In genomic region chr7:155645652-155646051, GRCh38 we compare ENCODE assay signal across 8 cellular contexts. TPM values are rescaled to one million over a fixed set of nuclear protein-coding genes. Genes with fewer than 3 reads are reported as not detected.
A peak's percentile ranks its signal among the peaks of the same experiment; 100 is the strongest.
DNase-seq lines count a peak whose midpoint lies in the region; ATAC-seq and TF ChIP-seq lines count a peak whose summit lies in the region.

No MANE protein-coding gene starts in this region.

- ATAC-seq in Panc1 = no peak
- no peak for ATAC-seq in psoas muscle
- no peak for ATAC-seq in HG03108 (IDR thresholded peaks at IDR 0.05; ENCODE audit: unreplicated experiment)
- no peak for ATAC-seq in GM18502 (IDR thresholded peaks at IDR 0.05; ENCODE audit: poor library complexity, unreplicated experiment)

- in situ Hi-C loops in Panc1 (cut with HindIII; ENCODE audit: low pct_unique_long_range_greater_than_20kb, low sequenced_read_pairs) = no loop called here

- CTCF ChIA-PET in Panc1 (lab: Charles Lee) = no interaction called here

- peaks cover 11% of the 10 kb centered on the region; the same call in 1 of the 2 replicates for H4K20me1 ChIP-seq in DOHH2 (ENCODE audit: control insufficient read depth, insufficient read depth, low read depth, low read length)

- peaks cover 84% of the 10 kb centered on the region for H3K79me2 ChIP-seq in DOHH2 (ENCODE audit: control insufficient read depth, low read length)

- peaks cover 22% of the 10 kb centered on the region for H3K9me3 ChIP-seq in DOHH2 (ENCODE audit: control insufficient read depth, insufficient read depth, low read length)
- peaks cover 24% of the 10 kb centered on the region for H3K9me3 ChIP-seq in Panc1 (ENCODE audit: control insufficient read depth, insufficient read depth, low read depth, low read length)
- peaks cover 0 to 22% (median 5%) of the 10 kb centered on the region in 3 donors for H3K9me3 ChIP-seq in esophagus squamous epithelium
- H3K9me3 ChIP-seq in psoas muscle = peaks cover 15% of the 10 kb centered on the region

- H3K4me3 ChIP-seq in DOHH2 (ENCODE audit: low read length) (peak overlapping the region; percentile 89), Panc1 (ENCODE audit: low read depth in 2 of 2, low read length in 2 of 2) (peak overlapping the region; percentile 87 to 99), esophagus squamous epithelium (peak overlapping the region; percentile 72 to 97 (median 89)), psoas muscle (peak overlapping the region; percentile 99)

- TF ChIP-seq CTCF in DOHH2 (IDR thresholded peaks at IDR 0.05; ENCODE audit: low read depth, low read length, poor library complexity, severe bottlenecking) (no peak), Panc1 (IDR thresholded peaks at IDR 0.05) (no peak), esophagus squamous epithelium (IDR thresholded peaks at IDR 0.05) (no peak), psoas muscle (IDR thresholded peaks at IDR 0.05) (no peak), GM20000 (IDR thresholded peaks at IDR 0.05; ENCODE audit: extremely low read depth, missing control alignments) (no peak)

- BruUV-seq in Panc1 (replicated peaks; lab: Mats Ljungman, UMichigan) = no TSS peak

- WGBS in esophagus squamous epithelium, 2 donors = 12 to 15% methylated on average over 7 of the region's 7 CpGs
- WGBS in psoas muscle, 3 donors = 17 to 26% (median 19%) methylated on average over 7 of the region's 7 CpGs

- intact Hi-C loops in Panc1 (cut with micrococcal nuclease; ENCODE audit: unreplicated experiment) (no loop called here), esophagus squamous epithelium (cut with DNase I) (no loop called here), psoas muscle (cut with DNase I) (loop anchor here in 1 of 2 donors (10.0 kb wide), 1 partner anchor 89 kb away; no protein-coding TSS in a partner anchor)

- no peaks in the 10 kb centered on the region for H3F3A ChIP-seq in DOHH2 (ENCODE audit: control insufficient read depth, insufficient read depth)

- peak overlapping the region; percentile 61 for H3K4me2 ChIP-seq in DOHH2 (ENCODE audit: low read length)

- H3K4me1 ChIP-seq in DOHH2 (ENCODE audit: control insufficient read depth, low read length) (peaks cover 46% of the 10 kb centered on the region), Panc1 (ENCODE audit: control insufficient read depth, insufficient read depth, low read length) (peaks cover 11% of the 10 kb centered on the region; the same call in 1 of the 2 replicates), esophagus squamous epithelium (peaks cover 11 to 37% (median 19%) of the 10 kb centered on the region in 3 donors), psoas muscle (peaks cover 22% of the 10 kb centered on the region)

- H3K9me2 ChIP-seq in DOHH2 (replicated peaks; ENCODE audit: control insufficient read depth, low read length) = no peaks in the 10 kb centered on the region

- H3K27me3 ChIP-seq in DOHH2 (ENCODE audit: control insufficient read depth, low read length) (no peaks in the 10 kb centered on the region), Panc1 (ENCODE audit: control insufficient read depth, insufficient read depth, low read length) (no peaks in the 10 kb centered on the region), esophagus squamous epithelium (no peaks in the 10 kb centered on the region), psoas muscle (ENCODE audit: insufficient read depth in 3 of 3, low read length in 2 of 3) (no peaks in the 10 kb centered on the region)

- H3K36me3 ChIP-seq in DOHH2 (ENCODE audit: control insufficient read depth, low read length) = peaks cover 86% of the 10 kb centered on the region
- peaks cover 3% of the 10 kb centered on the region for H3K36me3 ChIP-seq in Panc1 (ENCODE audit: control insufficient read depth, insufficient read depth, low read length)
- peaks cover 0 to 39% (median 9%) of the 10 kb centered on the region in 3 donors for H3K36me3 ChIP-seq in esophagus squamous epithelium
- H3K36me3 ChIP-seq in psoas muscle (ENCODE audit: insufficient read depth in 1 of 2, low read depth in 1 of 2) = peaks cover 8 to 35% of the 10 kb centered on the region in 2 donors

- DNase-seq in Panc1 (ENCODE audit: low read depth, low spot score) = no peak
- no peak for DNase-seq in esophagus squamous epithelium (lab: John Stamatoyannopoulos, UW)
- DNase-seq in psoas muscle = no peak
- no peak for DNase-seq in cerebellum (ENCODE audit: low spot score)
- no peak for DNase-seq in GM20000 (ENCODE audit: low spot score)

- POLR2A ChIA-PET in Panc1 (lab: Charles Lee) = no interaction called here

- TF ChIP-seq POLR2A in esophagus squamous epithelium (IDR thresholded peaks at IDR 0.05) = no peak

- peak overlapping the region; percentile 86; the same call in 1 of the 2 replicates for H3K27ac ChIP-seq in DOHH2 (ENCODE audit: low read depth, low read length)
- H3K27ac ChIP-seq in Panc1 (ENCODE audit: low read length) = peak overlapping the region; percentile 96
- peak overlapping the region in 2 of 4 donors; percentile 89 to 98 for H3K27ac ChIP-seq in esophagus squamous epithelium
- H3K27ac ChIP-seq in psoas muscle = peak overlapping the region; percentile 98

RNA-seq across cellular contexts. Expression of gene RBM33, which starts 1.2 kb away (rescaled TPM):
- 61.1 TPM for total RNA-seq in Panc1 (2021; ENCODE audit: unreplicated experiment)
- polyA plus RNA-seq in Panc1 (2012; ENCODE audit: insufficient read length) = 46.3 TPM
- 10 to 100 TPM; 20.3 to 45.6 (median 26.9) TPM for total RNA-seq in esophagus squamous epithelium
- total RNA-seq in psoas muscle = 10 to 100 TPM; 40.4 to 49.3 (median 43.7) TPM
- polyA plus RNA-seq in psoas muscle = 10 to 100 TPM; 11.6 to 24.5 (median 11.7) TPM
- total RNA-seq in cerebellum = 61.8 TPM
